In the genomic region with DNA sequence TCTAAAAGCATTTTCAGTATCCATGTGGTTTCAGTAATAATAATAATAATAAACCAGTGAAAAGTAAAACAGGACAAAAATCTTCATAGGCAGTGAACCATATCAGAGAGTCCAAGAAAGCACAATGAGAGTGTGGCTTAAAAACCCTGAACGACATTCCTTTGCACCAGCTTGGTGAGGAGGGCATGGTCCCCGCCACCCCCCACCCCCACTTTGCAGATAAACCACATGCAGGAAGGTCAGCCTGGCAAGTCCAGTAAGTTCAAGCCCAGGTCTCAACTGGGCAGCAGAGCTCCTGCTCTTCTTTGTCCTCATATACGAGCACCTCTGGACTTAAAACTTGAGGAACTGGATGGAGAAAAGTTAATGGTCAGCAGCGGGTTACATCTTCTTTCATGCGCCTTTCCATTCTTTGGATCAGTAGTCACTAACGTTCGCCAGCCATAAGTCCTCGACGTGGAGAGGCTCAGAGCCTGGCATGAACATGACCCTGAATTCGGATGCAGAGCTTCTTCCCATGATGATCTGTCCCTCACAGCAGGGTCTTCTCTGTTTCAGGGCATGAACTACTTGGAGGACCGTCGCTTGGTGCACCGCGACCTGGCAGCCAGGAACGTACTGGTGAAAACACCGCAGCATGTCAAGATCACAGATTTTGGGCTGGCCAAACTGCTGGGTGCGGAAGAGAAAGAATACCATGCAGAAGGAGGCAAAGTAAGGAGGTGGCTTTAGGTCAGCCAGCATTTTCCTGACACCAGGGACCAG, we compare ENCODE assay signal across 19 cellular contexts.
DNase-seq lines count a peak whose midpoint lies in the region; ATAC-seq, FAIRE-seq and TF ChIP-seq lines count a peak whose summit lies in the region.
"Had no signal": no experiment of that assay in that cellular context is flagged by ENCODE, and none has a peak within 500 bp of the region (broad histone marks: within the 10 kb centered on the region; RNA-seq: fewer than 3 reads in every experiment).

No MANE protein-coding gene starts in this region.

- peaks cover 3% of the 10 kb centered on the region for H3K79me2 ChIP-seq in ACC112 (ENCODE audit: control insufficient read depth, insufficient read depth, low read length, unreplicated experiment)
- H3K79me2 ChIP-seq in endothelial cell of umbilical vein (ENCODE audit: control insufficient read depth, insufficient read depth, low read length) = no peaks in the 10 kb centered on the region

- H3K14ac ChIP-seq in IMR-90 (replicated peaks; ENCODE audit: low read depth, low read length) = peak overlapping the region; percentile 69

- H2AFZ ChIP-seq in ACC112 (ENCODE audit: low read length, unreplicated experiment) (no peak overlapping the region), IMR-90 (replicated peaks; ENCODE audit: low read length, poor library complexity) (peak overlapping the region; percentile 69), endothelial cell of umbilical vein (ENCODE audit: low read depth, low read length) (no peak overlapping the region)

- no peak for ATAC-seq in IMR-90 (ENCODE audit: low read depth)
- ATAC-seq: activated CD4-positive, alpha-beta T cell treated with anti-CD3 and anti-CD28 coated beads for 36 hours; activated T-cell treated with anti-CD3 and anti-CD28 coated beads, Interleukin-2, amount 50 U/mL, for 4 hours; body of pancreas; left lobe of liver had no signal

- peak overlapping the region; percentile 93 for H4K91ac ChIP-seq in IMR-90 (ENCODE audit: insufficient read depth, low read depth, low read length)

- H3K23ac ChIP-seq in IMR-90 (ENCODE audit: low read depth, low read length) = peak overlapping the region; percentile 54; the same call in 1 of the 2 replicates

- H3K9me1 ChIP-seq in IMR-90 (ENCODE audit: insufficient read depth, low read length) (peaks cover 50% of the 10 kb centered on the region), endothelial cell of umbilical vein (replicated peaks; ENCODE audit: control insufficient read depth, extremely low read depth, insufficient read depth, low read length) (no peaks in the 10 kb centered on the region)

- no peaks in the 10 kb centered on the region for H4K20me1 ChIP-seq in IMR-90 (ENCODE audit: insufficient read depth, low read length)
- H4K20me1 ChIP-seq in endothelial cell of umbilical vein (replicated peaks; ENCODE audit: control insufficient read depth, extremely low read depth, insufficient read depth, low read length) = no peaks in the 10 kb centered on the region
- H4K20me1 ChIP-seq: BLaER1 had no signal

- CTCF ChIA-PET in IMR-90 (lab: Yijun Ruan, JAX) = interaction anchor here (1.4 kb wide), 1 partner anchor 64 kb away, joined by 7 read pairs; no protein-coding TSS in a partner anchor
- CTCF ChIA-PET in endothelial cell of umbilical vein (lab: Charles Lee) = interaction anchor here (1.3 to 1.7 kb wide), 2 partner anchors 125 to 403 kb away, joined by 3 to 4 read pairs; no protein-coding TSS in a partner anchor

- no peak overlapping the region for H3K56ac ChIP-seq in IMR-90 (ENCODE audit: extremely low read depth, insufficient read depth, low read length)

- H3K4me1 ChIP-seq in ACC112 (ENCODE audit: control insufficient read depth, insufficient read depth, low read length, unreplicated experiment) (peaks cover 44% of the 10 kb centered on the region), IMR-90 (ENCODE audit: control insufficient read depth, insufficient read depth, low read length) (peaks cover 42% of the 10 kb centered on the region), endothelial cell of umbilical vein (ENCODE audit: control insufficient read depth, extremely low read depth, insufficient read depth, low read length) (peaks cover 53% of the 10 kb centered on the region), small intestine (ENCODE audit: control insufficient read depth in 2 of 2, insufficient read depth in 1 of 2, low read depth in 1 of 2, low read length in 1 of 2) (peaks cover 10 to 12% of the 10 kb centered on the region in 2 donors)
- H3K4me1 ChIP-seq: HAP-1 had no signal

- POLR2A ChIA-PET in IMR-90 (lab: Charles Lee; ENCODE audit: unreplicated experiment) (no interaction called here), endothelial cell of umbilical vein (lab: Charles Lee) (no interaction called here)

- H3K9me3 ChIP-seq in IMR-90 (ENCODE audit: control insufficient read depth, insufficient read depth, low read length) (no peaks in the 10 kb centered on the region), endothelial cell of umbilical vein (replicated peaks; ENCODE audit: control insufficient read depth, insufficient read depth, low read length) (no peaks in the 10 kb centered on the region), small intestine (ENCODE audit: control insufficient read depth, low read depth) (no peaks in the 10 kb centered on the region)
- H3K9me3 ChIP-seq: BLaER1, body of pancreas, HAP-1, transverse colon had no signal

- peak overlapping the region; percentile 75 for H2AK9ac ChIP-seq in IMR-90 (replicated peaks; ENCODE audit: low read depth, low read length, poor library complexity)

- in situ Hi-C loops in IMR-90 (cut with MboI; ENCODE audit: low sequenced_read_pairs) = no loop called here

- peak overlapping the region; percentile 53 for H4K5ac ChIP-seq in IMR-90 (ENCODE audit: low read depth, low read length)

- TF ChIP-seq RAD21 in IMR-90 (IDR thresholded peaks at IDR 0.05; ENCODE audit: low read length) = no peak

- TF ChIP-seq CTCF in IMR-90 (conservative IDR thresholded peaks at IDR 0.05; ENCODE audit: low read depth, low read length) = no peak
- TF ChIP-seq CTCF in endothelial cell of umbilical vein (IDR thresholded peaks at IDR 0.05; ENCODE audit: extremely low read depth in 1 of 2, insufficient read depth in 1 of 2, low read depth in 1 of 2, low read length in 2 of 2) = no peak

- peak overlapping the region; percentile 89 for H3K4ac ChIP-seq in IMR-90 (ENCODE audit: low read depth, low read length)

- H3K4me3 ChIP-seq in ACC112 (ENCODE audit: low read depth, low read length) (no peak overlapping the region), IMR-90 (ENCODE audit: insufficient read depth, low read depth, low read length) (no peak overlapping the region), endothelial cell of umbilical vein (replicated peaks in 1 of 3; ENCODE audit: insufficient read depth in 1 of 3, low read depth in 1 of 3, low read length in 3 of 3) (no peak overlapping the region), small intestine (ENCODE audit: low read depth in 1 of 2, low read length in 2 of 2) (no peak overlapping the region)
- H3K4me3 ChIP-seq: BLaER1, body of pancreas, HAP-1, transverse colon had no signal

- DNase-seq in IMR-90 = no peak
- DNase-seq in endothelial cell of umbilical vein (ENCODE audit: low read depth, low spot score) = no peak
- DNase-seq in mesenteric fat pad (ENCODE audit: low spot score) = peak; percentile 75
- DNase-seq in small intestine = no peak
- DNase-seq in cerebellar nuclear complex (lab: John Stamatoyannopoulos, UW) = no peak
- no peak for DNase-seq in AML-193 (lab: John Stamatoyannopoulos, UW)
- no peak for DNase-seq in head of caudate nucleus
- DNase-seq: activated CD4-positive, alpha-beta T cell treated with anti-CD3 and anti-CD28 coated beads for 36 hours; activated T-cell treated with anti-CD3 and anti-CD28 coated beads, Interleukin-2, amount 50 U/mL, for 4 hours; body of pancreas; NCI-H1436 treated with DMSO at 0.1 percent for 48 hours; NCI-H446 treated with DMSO at 0.1 percent for 48 hours; nucleus accumbens; transverse colon had no signal

- TF ChIP-seq POLR2A in IMR-90 (IDR thresholded peaks at IDR 0.05; ENCODE audit: low read depth, low read length) (no peak), endothelial cell of umbilical vein (IDR thresholded peaks at IDR 0.05; ENCODE audit: low read depth, low read length) (no peak)

- H2BK15ac ChIP-seq in IMR-90 (ENCODE audit: low read depth, low read length) = peak overlapping the region; percentile 64; the same call in 2 of the 3 replicates

- H2BK20ac ChIP-seq in IMR-90 (ENCODE audit: low read depth, low read length) = peak overlapping the region; percentile 87

- H2BK5ac ChIP-seq in IMR-90 (ENCODE audit: low read depth, low read length, poor library complexity, severe bottlenecking) = peak overlapping the region; percentile 91

- H3K27me3 ChIP-seq in ACC112 (ENCODE audit: insufficient read depth, low read length) = no peaks in the 10 kb centered on the region
- no peaks in the 10 kb centered on the region for H3K27me3 ChIP-seq in IMR-90 (ENCODE audit: control insufficient read depth, insufficient read depth, low read length)
- H3K27me3 ChIP-seq in endothelial cell of umbilical vein (ENCODE audit: control insufficient read depth in 2 of 2, insufficient read depth in 2 of 2, low read length in 2 of 2) = no peaks in the 10 kb centered on the region
- no peaks in the 10 kb centered on the region for H3K27me3 ChIP-seq in small intestine (ENCODE audit: control insufficient read depth in 2 of 2, insufficient read depth in 2 of 2, low read length in 2 of 2)
- H3K27me3 ChIP-seq: BLaER1, body of pancreas, transverse colon had no signal

- WGBS in IMR-90 (ENCODE audit: extremely low coverage in 2 of 2, insufficient read length in 1 of 2), 2 experiments = 85% methylated on average over 14 of the region's 17 CpGs; no CpG with 5 or more reads in 1 of the 2 experiments
- 89 to 93% (median 90%) methylated on average over 17 of the region's 17 CpGs for WGBS in small intestine, 3 donors

- peak overlapping the region; percentile 31; the same call in 1 of the 2 replicates for H3K18ac ChIP-seq in IMR-90 (ENCODE audit: low read depth, low read length)

- dilution Hi-C loops in IMR-90 (cut with HindIII; ENCODE audit: low sequenced_read_pairs, unreplicated experiment) = no loop called here
- dilution Hi-C loops in endothelial cell of umbilical vein (cut with MboI; ENCODE audit: extremely low pct_ligation_motif_present, low sequenced_read_pairs) = no loop called here

- intact Hi-C loops in IMR-90 (cut with micrococcal nuclease) (loop anchor here (5.0 to 10.0 kb wide), 2 partner anchors 61 to 417 kb away; no protein-coding TSS in a partner anchor), endothelial cell of umbilical vein (cut with micrococcal nuclease) (loop anchor here (5.0 to 10.0 kb wide), 3 partner anchors 104 to 419 kb away; partner anchors contain the start of gene LANCL2), head of caudate nucleus (cut with DNase I) (no loop called here)

- H3K36me3 ChIP-seq in ACC112 (ENCODE audit: insufficient read depth, low read length) (peaks cover 14% of the 10 kb centered on the region), IMR-90 (ENCODE audit: control insufficient read depth, insufficient read depth, low read length) (peaks cover 29% of the 10 kb centered on the region), endothelial cell of umbilical vein (ENCODE audit: control insufficient read depth in 2 of 2, extremely low read depth in 1 of 2, insufficient read depth in 2 of 2, low read length in 2 of 2) (no peaks in the 10 kb centered on the region), small intestine (ENCODE audit: control insufficient read depth in 2 of 2, insufficient read depth in 2 of 2, low read length in 2 of 2) (no peaks in the 10 kb centered on the region)
- H3K36me3 ChIP-seq: BLaER1, HAP-1 had no signal

- H2BK120ac ChIP-seq in IMR-90 (ENCODE audit: low read depth, low read length) = peak overlapping the region; percentile 92

- peaks cover 26 to 80% of the 10 kb centered on the region in 2 experiments; a peak in 3 of 4 replicates for H3K79me1 ChIP-seq in IMR-90 (ENCODE audit: low read depth in 1 of 2, low read length in 2 of 2)

- no peak overlapping the region for H3K9ac ChIP-seq in IMR-90 (ENCODE audit: low read depth, low read length)
- no peak overlapping the region for H3K9ac ChIP-seq in endothelial cell of umbilical vein (replicated peaks; ENCODE audit: extremely low read depth, insufficient read depth, low read length)
- H3K9ac ChIP-seq: BLaER1, KMS-11 had no signal

- H3K4me2 ChIP-seq in IMR-90 (ENCODE audit: low read depth, low read length) = no peak overlapping the region
- H3K4me2 ChIP-seq in endothelial cell of umbilical vein (ENCODE audit: insufficient read depth, low read length) = no peak overlapping the region
- H3K4me2 ChIP-seq: BLaER1, KMS-11 had no signal

- FAIRE-seq in endothelial cell of umbilical vein (lab: Jason Lieb, UNC) (no peak), small intestine (lab: Jason Lieb, UNC) (no peak)

- no TSS peak for BruUV-seq in IMR-90 (replicated peaks; lab: Mats Ljungman, UMichigan)
- no TSS peak for BruUV-seq in endothelial cell of umbilical vein (replicated peaks; lab: Mats Ljungman, UMichigan)

- H4K8ac ChIP-seq in IMR-90 (ENCODE audit: low read depth in 2 of 2, low read length in 2 of 2) = peak overlapping the region; percentile 8 to 77; a peak in 3 of 4 replicates

- peak overlapping the region; percentile 81 for H3K27ac ChIP-seq in ACC112 (ENCODE audit: low read depth, low read length)
- H3K27ac ChIP-seq in IMR-90 (ENCODE audit: insufficient read depth, low read length) = peak overlapping the region; percentile 85
- H3K27ac ChIP-seq in endothelial cell of umbilical vein (ENCODE audit: insufficient read depth, low read depth, low read length) = peak overlapping the region; percentile 80
- no peak overlapping the region for H3K27ac ChIP-seq in small intestine (ENCODE audit: low read depth in 1 of 2, low read length in 1 of 2)
- H3K27ac ChIP-seq: BLaER1, body of pancreas, KMS-11 had no signal

- peak overlapping the region; percentile 96 for H2AK5ac ChIP-seq in IMR-90 (ENCODE audit: low read depth, low read length)

Comparison
In these comparisons a context has a peak if more than half of its experiments do, and no peak if none do; other contexts are left out.
1. H3K27ac ChIP-seq: peak in ACC112 (single experiment), IMR-90 (single experiment) and endothelial cell of umbilical vein (single experiment); none in small intestine (0 of 2).